16 cellular contexts compared by ENCODE assay signal in the genomic region with DNA sequence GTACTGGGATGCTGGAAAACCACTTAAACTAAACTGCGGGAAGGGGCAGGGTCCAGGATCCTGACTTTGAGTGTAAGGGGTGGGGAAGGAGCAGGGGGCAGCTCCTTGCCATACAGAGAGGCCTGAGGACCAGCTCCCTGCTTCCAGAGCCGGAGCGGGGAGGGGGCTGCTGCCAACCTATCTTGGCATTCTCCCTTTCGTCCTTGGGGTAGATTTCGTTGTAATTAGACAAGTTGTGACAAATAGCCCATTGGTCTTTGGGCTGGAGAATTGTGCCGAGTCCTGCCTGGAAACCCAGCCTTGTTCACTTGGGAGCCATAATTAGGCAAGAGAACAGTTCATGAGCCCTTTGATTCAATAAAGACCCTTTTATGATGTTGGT.
DNase-seq lines count a peak whose midpoint lies in the region; ATAC-seq and TF ChIP-seq lines count a peak whose summit lies in the region.
"Had no signal": no experiment of that assay in that cellular context is flagged by ENCODE, and none has a peak within 500 bp of the region (broad histone marks: within the 10 kb centered on the region; RNA-seq: fewer than 3 reads in every experiment).

No MANE protein-coding gene starts in this region.

- no peaks in the 10 kb centered on the region for H3K9me3 ChIP-seq in BLaER1 treated with 17β-estradiol and CSF1 and Interleukin-3, amounts not matched to agents 10 nM and 100 nM (replicated peaks in 1 of 11)
- H3K9me3 ChIP-seq in ascending aorta (no peaks in the 10 kb centered on the region), liver (ENCODE audit: control insufficient read depth in 4 of 4, low read length in 3 of 4) (no peaks in the 10 kb centered on the region), stomach smooth muscle (ENCODE audit: control insufficient read depth in 2 of 2, low read length in 2 of 2) (no peaks in the 10 kb centered on the region)
- H3K9me3 ChIP-seq: A549 had no signal

- peak overlapping the region; percentile 78 to 99 (median 93) for H3K4me2 ChIP-seq in BLaER1 treated with 17β-estradiol and CSF1 and Interleukin-3, amounts not matched to agents 10 nM and 100 nM
- H3K4me2 ChIP-seq: A549, KMS-11 had no signal

- WGBS in liver, result 93% methylated on average over 6 of the region's 6 CpGs

- peak overlapping the region in 8 of 11 experiments; percentile 4 to 81 (median 64); a peak in 10 of 22 replicates for H3K27ac ChIP-seq in BLaER1 treated with 17β-estradiol and CSF1 and Interleukin-3, amounts not matched to agents 10 nM and 100 nM
- peak overlapping the region; percentile 83 to 91 for H3K27ac ChIP-seq in ascending aorta
- peak overlapping the region; percentile 89 to 98 for H3K27ac ChIP-seq in liver (ENCODE audit: low read depth in 1 of 2, low read length in 2 of 2)
- H3K27ac ChIP-seq in stomach smooth muscle (ENCODE audit: low read length), result peak overlapping the region; percentile 41
- H3K27ac ChIP-seq: A549, KMS-11 had no signal

- H4K20me1 ChIP-seq in BLaER1 treated with 17β-estradiol and CSF1 and Interleukin-3, amounts not matched to agents 10 nM and 100 nM, result peaks cover 0 to 17% (median 0%) of the 10 kb centered on the region in 11 experiments; a peak in 4 of 22 replicates

- peaks cover 0 to 14% (median 0%) of the 10 kb centered on the region in 11 experiments; a peak in 5 of 22 replicates for H3K36me3 ChIP-seq in BLaER1 treated with 17β-estradiol and CSF1 and Interleukin-3, amounts not matched to agents 10 nM and 100 nM
- H3K36me3 ChIP-seq in ascending aorta (peaks cover 0 to 9% of the 10 kb centered on the region in 2 donors), liver (ENCODE audit: control insufficient read depth in 4 of 4, insufficient read depth in 3 of 4, low read depth in 1 of 4, low read length in 3 of 4) (no peaks in the 10 kb centered on the region), stomach smooth muscle (ENCODE audit: control insufficient read depth in 2 of 2, insufficient read depth in 2 of 2, low read length in 2 of 2) (peaks cover 0 to 3% of the 10 kb centered on the region in 2 donors)

- ATAC-seq in GM21360 (IDR thresholded peaks at IDR 0.05; ENCODE audit: unreplicated experiment) (no peak), GM19452 (IDR thresholded peaks at IDR 0.05; ENCODE audit: unreplicated experiment) (no peak), GM21528 (IDR thresholded peaks at IDR 0.05; ENCODE audit: low FRiP score, unreplicated experiment) (no peak)
- ATAC-seq: A549, HCT116 had no signal

- intact Hi-C loops in ascending aorta (cut with DNase I), result no loop called here

- DNase-seq in ascending aorta (ENCODE audit: low spot score in 2 of 2), result no peak
- DNase-seq: CD4-positive, CD25-positive, alpha-beta regulatory T cell; DMS53; MM.1S; NCI-H187 treated with DMSO at 0.1 percent for 48 hours; NCI-H524; SIG-M5 had no signal

- H3K4me1 ChIP-seq in BLaER1 treated with 17β-estradiol and CSF1 and Interleukin-3, amounts not matched to agents 10 nM and 100 nM, result peaks cover 72 to 85% (median 77%) of the 10 kb centered on the region in 10 experiments
- peaks cover 18 to 82% of the 10 kb centered on the region in 2 donors for H3K4me1 ChIP-seq in ascending aorta
- peaks cover 31 to 86% (median 67%) of the 10 kb centered on the region in 4 donors for H3K4me1 ChIP-seq in liver (ENCODE audit: control insufficient read depth in 4 of 4, insufficient read depth in 4 of 4, low read length in 3 of 4)
- H3K4me1 ChIP-seq in stomach smooth muscle (ENCODE audit: control insufficient read depth, insufficient read depth, low read length), result peaks cover 79% of the 10 kb centered on the region

- TF ChIP-seq CTCF in ascending aorta (IDR thresholded peaks at IDR 0.05), result no peak
- TF ChIP-seq CTCF in liver (IDR thresholded peaks at IDR 0.05; ENCODE audit: low read depth, low read length, missing input control), result no peak

- no peak for TF ChIP-seq RAD21 in liver (IDR thresholded peaks at IDR 0.05)

- H3K4me3 ChIP-seq in BLaER1 treated with 17β-estradiol and CSF1 and Interleukin-3, amounts not matched to agents 10 nM and 100 nM, result no peak overlapping the region
- no peak overlapping the region for H3K4me3 ChIP-seq in ascending aorta
- H3K4me3 ChIP-seq in liver (ENCODE audit: low read depth in 1 of 3, low read length in 3 of 3), result no peak overlapping the region
- H3K4me3 ChIP-seq in stomach smooth muscle (ENCODE audit: low read length in 2 of 2), result peak overlapping the region in 1 of 2 donors; percentile 35
- H3K4me3 ChIP-seq: A549 had no signal

- H3K27me3 ChIP-seq in BLaER1 treated with 17β-estradiol and CSF1 and Interleukin-3, amounts not matched to agents 10 nM and 100 nM, result no peaks in the 10 kb centered on the region
- H3K27me3 ChIP-seq in ascending aorta (no peaks in the 10 kb centered on the region), liver (ENCODE audit: control insufficient read depth in 4 of 4, insufficient read depth in 4 of 4, low read length in 3 of 4) (no peaks in the 10 kb centered on the region), stomach smooth muscle (ENCODE audit: control insufficient read depth in 1 of 2, insufficient read depth in 2 of 2, low read length in 2 of 2) (no peaks in the 10 kb centered on the region)

- peak overlapping the region in 4 of 11 experiments; percentile 21 to 69 (median 61); a peak in 6 of 22 replicates for H3K9ac ChIP-seq in BLaER1 treated with 17β-estradiol and CSF1 and Interleukin-3, amounts not matched to agents 10 nM and 100 nM
- H3K9ac ChIP-seq in liver (ENCODE audit: low read depth in 1 of 2, low read length in 2 of 2) (peak overlapping the region in 1 of 2 donors; percentile 19), stomach smooth muscle (ENCODE audit: low read length in 2 of 2) (no peak overlapping the region)
- H3K9ac ChIP-seq: KMS-11 had no signal

TF ChIP-seq in liver, 16 proteins besides CTCF, POLR2A, EP300 and RAD21:
- TF ChIP-seq TAF1 (conservative IDR thresholded peaks at IDR 0.05) (no peak), YY1 (IDR thresholded peaks at IDR 0.05) (no peak), FOXA2 (IDR thresholded peaks at IDR 0.05) (no peak), MAX (IDR thresholded peaks at IDR 0.05) (no peak), ATF3 (IDR thresholded peaks at IDR 0.05) (no peak), JUND (IDR thresholded peaks at IDR 0.05) (no peak), FOXA1 (IDR thresholded peaks at IDR 0.05) (no peak), SP1 (IDR thresholded peaks at IDR 0.05) (no peak), GABPA (IDR thresholded peaks at IDR 0.05 in 1 of 2, conservative IDR thresholded peaks at IDR 0.05 in 1 of 2) (no peak), HNF4G (IDR thresholded peaks at IDR 0.05) (no peak), RXRA (IDR thresholded peaks at IDR 0.05) (no peak), HNF4A (conservative IDR thresholded peaks at IDR 0.05) (no peak), EGR1 (IDR thresholded peaks at IDR 0.05; ENCODE audit: low read depth in 2 of 2) (no peak)
- TF ChIP-seq, protein P1, sequence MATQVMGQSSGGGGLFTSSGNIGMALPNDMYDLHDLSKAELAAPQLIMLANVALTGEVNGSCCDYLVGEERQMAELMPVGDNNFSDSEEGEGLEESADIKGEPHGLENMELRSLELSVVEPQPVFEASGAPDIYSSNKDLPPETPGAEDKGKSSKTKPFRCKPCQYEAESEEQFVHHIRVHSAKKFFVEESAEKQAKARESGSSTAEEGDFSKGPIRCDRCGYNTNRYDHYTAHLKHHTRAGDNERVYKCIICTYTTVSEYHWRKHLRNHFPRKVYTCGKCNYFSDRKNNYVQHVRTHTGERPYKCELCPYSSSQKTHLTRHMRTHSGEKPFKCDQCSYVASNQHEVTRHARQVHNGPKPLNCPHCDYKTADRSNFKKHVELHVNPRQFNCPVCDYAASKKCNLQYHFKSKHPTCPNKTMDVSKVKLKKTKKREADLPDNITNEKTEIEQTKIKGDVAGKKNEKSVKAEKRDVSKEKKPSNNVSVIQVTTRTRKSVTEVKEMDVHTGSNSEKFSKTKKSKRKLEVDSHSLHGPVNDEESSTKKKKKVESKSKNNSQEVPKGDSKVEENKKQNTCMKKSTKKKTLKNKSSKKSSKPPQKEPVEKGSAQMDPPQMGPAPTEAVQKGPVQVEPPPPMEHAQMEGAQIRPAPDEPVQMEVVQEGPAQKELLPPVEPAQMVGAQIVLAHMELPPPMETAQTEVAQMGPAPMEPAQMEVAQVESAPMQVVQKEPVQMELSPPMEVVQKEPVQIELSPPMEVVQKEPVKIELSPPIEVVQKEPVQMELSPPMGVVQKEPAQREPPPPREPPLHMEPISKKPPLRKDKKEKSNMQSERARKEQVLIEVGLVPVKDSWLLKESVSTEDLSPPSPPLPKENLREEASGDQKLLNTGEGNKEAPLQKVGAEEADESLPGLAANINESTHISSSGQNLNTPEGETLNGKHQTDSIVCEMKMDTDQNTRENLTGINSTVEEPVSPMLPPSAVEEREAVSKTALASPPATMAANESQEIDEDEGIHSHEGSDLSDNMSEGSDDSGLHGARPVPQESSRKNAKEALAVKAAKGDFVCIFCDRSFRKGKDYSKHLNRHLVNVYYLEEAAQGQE (IDR thresholded peaks at IDR 0.05), result no peak
- TF ChIP-seq, protein P2, sequence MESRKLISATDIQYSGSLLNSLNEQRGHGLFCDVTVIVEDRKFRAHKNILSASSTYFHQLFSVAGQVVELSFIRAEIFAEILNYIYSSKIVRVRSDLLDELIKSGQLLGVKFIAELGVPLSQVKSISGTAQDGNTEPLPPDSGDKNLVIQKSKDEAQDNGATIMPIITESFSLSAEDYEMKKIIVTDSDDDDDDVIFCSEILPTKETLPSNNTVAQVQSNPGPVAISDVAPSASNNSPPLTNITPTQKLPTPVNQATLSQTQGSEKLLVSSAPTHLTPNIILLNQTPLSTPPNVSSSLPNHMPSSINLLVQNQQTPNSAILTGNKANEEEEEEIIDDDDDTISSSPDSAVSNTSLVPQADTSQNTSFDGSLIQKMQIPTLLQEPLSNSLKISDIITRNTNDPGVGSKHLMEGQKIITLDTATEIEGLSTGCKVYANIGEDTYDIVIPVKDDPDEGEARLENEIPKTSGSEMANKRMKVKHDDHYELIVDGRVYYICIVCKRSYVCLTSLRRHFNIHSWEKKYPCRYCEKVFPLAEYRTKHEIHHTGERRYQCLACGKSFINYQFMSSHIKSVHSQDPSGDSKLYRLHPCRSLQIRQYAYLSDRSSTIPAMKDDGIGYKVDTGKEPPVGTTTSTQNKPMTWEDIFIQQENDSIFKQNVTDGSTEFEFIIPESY (IDR thresholded peaks at IDR 0.05), result no peak

Comparison
In these comparisons a context has a peak if more than half of its experiments do, and no peak if none do; other contexts are left out.
1. H3K27ac ChIP-seq: peak in every context shown above with its lines; median percentile 94 in liver; 87 in ascending aorta; 64 in BLaER1 treated with 17β-estradiol and CSF1 and Interleukin-3, amounts not matched to agents 10 nM and 100 nM; 41 in stomach smooth muscle.